Comparison of ENCODE assay signal across 27 cellular contexts in genomic region chr12:130547480-130548155, GRCh38.
"Had no signal": no experiment of that assay in that cellular context is flagged by ENCODE, and none has a peak within 500 bp of the region (broad histone marks: within the 10 kb centered on the region; RNA-seq: fewer than 3 reads in every experiment).

No MANE protein-coding gene starts in this region.

- H3K9ac ChIP-seq: neural progenitor cell had no signal

- H3K4me1 Mint-ChIP-seq: mesothelial cell of epicardium; naive B cell; natural killer cell; nephron progenitor cell; neural progenitor cell; stimulated activated effector memory CD8-positive, alpha-beta T cell treated with anti-CD3 and anti-CD28 coated beads, Interleukin-12 subunit alpha, Interleukin-12 subunit beta, amount 100 ng/mL, for 72 hours had no signal

- H3K27ac ChIP-seq: hepatocyte, left ventricle myocardium inferior, neural progenitor cell, neutrophil, skin epidermis, tibial nerve, uterus had no signal

- H3K4me3 Mint-ChIP-seq: mesothelial cell of epicardium; naive B cell; natural killer cell; nephron progenitor cell; neural progenitor cell; stimulated activated effector memory CD8-positive, alpha-beta T cell treated with anti-CD3 and anti-CD28 coated beads, Interleukin-12 subunit alpha, Interleukin-12 subunit beta, amount 100 ng/mL, for 72 hours; stimulated activated naive CD8-positive, alpha-beta T cell treated with anti-CD3 and anti-CD28 coated beads, Interleukin-15, Interleukin-2, amounts not matched to agents 100 ng/mL and 50 ng/mL, for 24 hours; type B pancreatic cell had no signal

- DNase-seq: islet precursor cell; left ventricle myocardium inferior; mesendoderm; naive B cell; natural killer cell; nephron progenitor cell; occipital lobe; retina; right cardiac atrium; stimulated activated CD4-positive, alpha-beta T cell treated with anti-CD3 and anti-CD28 coated beads, Interleukin-12 subunit alpha, Interleukin-12 subunit beta, amount 100 ng/mL, for 4 hours; stimulated activated CD4-positive, alpha-beta T cell treated with anti-CD3 and anti-CD28 coated beads, Interleukin-15, amount 100 ng/mL, for 24 hours; stimulated activated CD4-positive, alpha-beta T cell treated with anti-CD3 and anti-CD28 coated beads, Interleukin-2, amount 100 ng/mL, for 24 hours; stimulated activated CD4-positive, alpha-beta T cell treated with anti-CD3 and anti-CD28 coated beads, Interleukin-4, amount 100 ng/mL, for 1 hour; stimulated activated naive CD4-positive, alpha-beta T cell; uterus had no signal

- H3K27me3 Mint-ChIP-seq: stimulated activated naive CD8-positive, alpha-beta T cell treated with anti-CD3 and anti-CD28 coated beads, Interleukin-15, Interleukin-2, amounts not matched to agents 100 ng/mL and 50 ng/mL, for 24 hours; type B pancreatic cell had no signal

- H3K27me3 ChIP-seq: hepatocyte, neural progenitor cell, neutrophil, tibial nerve, uterus had no signal

- H2AFZ ChIP-seq: hepatocyte, neural progenitor cell had no signal

- H3K36me3 ChIP-seq: left ventricle myocardium inferior, neural progenitor cell, neutrophil, tibial nerve, uterus had no signal

- H3K79me2 ChIP-seq: hepatocyte had no signal

- H3K4me3 ChIP-seq: hepatocyte, left ventricle myocardium inferior, lung, neural progenitor cell, skin epidermis, tibial nerve, uterus had no signal

- H3K27ac Mint-ChIP-seq: mesothelial cell of epicardium; natural killer cell; nephron progenitor cell; neural progenitor cell; progenitor cell of endocrine pancreas; stimulated activated effector memory CD8-positive, alpha-beta T cell treated with anti-CD3 and anti-CD28 coated beads, Interleukin-12 subunit alpha, Interleukin-12 subunit beta, amount 100 ng/mL, for 72 hours; stimulated activated naive CD8-positive, alpha-beta T cell treated with anti-CD3 and anti-CD28 coated beads, Interleukin-15, Interleukin-2, amounts not matched to agents 100 ng/mL and 50 ng/mL, for 24 hours; type B pancreatic cell had no signal

- H3K36me3 Mint-ChIP-seq: mesothelial cell of epicardium; natural killer cell; neural progenitor cell; stimulated activated effector memory CD8-positive, alpha-beta T cell treated with anti-CD3 and anti-CD28 coated beads, Interleukin-12 subunit alpha, Interleukin-12 subunit beta, amount 100 ng/mL, for 72 hours; type B pancreatic cell had no signal

- H3K9me3 Mint-ChIP-seq: type B pancreatic cell had no signal

- H3K9me3 ChIP-seq: neutrophil had no signal

- H3K4me1 ChIP-seq: left ventricle myocardium inferior, neural progenitor cell, tibial nerve, uterus had no signal

- H3K4me2 ChIP-seq: hepatocyte, neural progenitor cell had no signal

- ATAC-seq: natural killer cell; right cardiac atrium; sciatic nerve; stimulated activated effector memory CD8-positive, alpha-beta T cell treated with anti-CD3 and anti-CD28 coated beads, Interleukin-12 subunit alpha, Interleukin-12 subunit beta, amount 100 ng/mL, for 72 hours had no signal
